8 cellular contexts compared by ENCODE assay signal in the genomic region with DNA sequence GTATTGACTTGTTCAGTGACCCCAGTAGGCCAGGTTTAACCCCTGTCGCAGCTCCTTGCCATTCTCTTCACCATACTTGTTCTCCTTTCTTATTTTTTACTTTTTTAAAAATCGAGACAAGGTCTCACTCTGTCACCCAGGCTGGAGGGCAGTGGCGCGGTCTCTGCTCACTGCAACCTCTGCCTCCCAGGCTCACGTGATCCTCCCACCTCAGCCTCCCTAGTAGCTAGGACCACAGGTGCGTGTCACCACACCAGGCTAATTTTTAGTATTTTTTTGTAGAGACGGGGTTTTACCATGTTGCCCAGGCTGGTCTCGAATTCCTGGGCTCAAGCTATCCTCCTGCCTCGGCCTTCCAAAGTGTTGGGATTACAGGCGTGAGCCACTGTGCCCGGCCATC. TPM values are rescaled to one million over a fixed set of nuclear protein-coding genes. Genes with fewer than 3 reads are reported as not detected.
DNase-seq lines count a peak whose midpoint lies in the region; ATAC-seq and TF ChIP-seq lines count a peak whose summit lies in the region.
"Not testable (repeated sequence)": the region's sequence is repeated elsewhere in the genome, so short reads cannot be mapped to it uniquely, and the experiment has no call there.

No MANE protein-coding gene starts in this region.

- not testable (repeated sequence) for TF ChIP-seq POLR2A in transverse colon (IDR thresholded peaks at IDR 0.05)

- H2BK120ac ChIP-seq in trophoblast cell (ENCODE audit: insufficient read depth, low read length, poor library complexity), result peak overlapping the region; percentile 5

- H3K9me3 ChIP-seq in Caco-2; Loucy (ENCODE audit: insufficient read depth, low read depth, low read length); lung (ENCODE audit: control insufficient read depth in 2 of 2, insufficient read depth in 1 of 2, low read length in 1 of 2); trophoblast cell (ENCODE audit: insufficient read depth, low read depth, low read length); transverse colon: not testable (repeated sequence)

- 61 to 67% methylated on average over 11 of the region's 11 CpGs for WGBS in lung, 2 donors
- WGBS in trophoblast cell (ENCODE audit: extremely low coverage, insufficient coverage, insufficient read length), result no CpG with 5 or more reads among the region's 11 CpGs
- WGBS in transverse colon (ENCODE audit: low coverage in 1 of 2), 2 donors, result 40 to 66% methylated on average over 1 to 11 of the region's 11 CpGs

- not testable (repeated sequence) for H3K18ac ChIP-seq in trophoblast cell (ENCODE audit: low read length)

- peaks cover 39% of the 10 kb centered on the region for H3K79me2 ChIP-seq in Loucy (ENCODE audit: insufficient read depth, low read length)
- H3K79me2 ChIP-seq in trophoblast cell (ENCODE audit: control insufficient read depth, insufficient read depth, low read length, poor library complexity), result not testable (repeated sequence)

- H3K23ac ChIP-seq in trophoblast cell (ENCODE audit: low read length), result not testable (repeated sequence)

- not testable (repeated sequence) for DNase-seq in Caco-2; activated CD4-positive, alpha-beta T cell treated with anti-CD3 and anti-CD28 coated beads, Interleukin-2, amount 10 ng/mL, durations not matched to agents 7 days and 5 days; MCF 10A (ENCODE audit: unreplicated experiment); fibroblast of the aortic adventitia (ENCODE audit: low read depth); lung (ENCODE audit: low spot score); trophoblast cell; transverse colon

- H2AK5ac ChIP-seq in trophoblast cell (ENCODE audit: low read length), result not testable (repeated sequence)

- H3K27me3 Mint-ChIP-seq in Caco-2 (ENCODE audit: insufficient read depth, unreplicated experiment); activated CD4-positive, alpha-beta T cell treated with anti-CD3 and anti-CD28 coated beads, Interleukin-2, amount 10 ng/mL, durations not matched to agents 7 days and 5 days; MCF 10A (ENCODE audit: insufficient read depth, unreplicated experiment): not testable (repeated sequence)

- peak overlapping the region; percentile 99 for H4K8ac ChIP-seq in trophoblast cell (ENCODE audit: low read depth, low read length)

- not testable (repeated sequence) for H2AFZ ChIP-seq in Loucy (ENCODE audit: low read length); trophoblast cell (ENCODE audit: insufficient read depth, low read length, poor library complexity)

- H3K4me3 ChIP-seq in Caco-2 (ENCODE audit: low read depth, low read length), result peak overlapping the region; percentile 75
- peak overlapping the region; percentile 99 for H3K4me3 ChIP-seq in Loucy (ENCODE audit: low read length, poor library complexity, severe bottlenecking)
- H3K4me3 ChIP-seq in fibroblast of the aortic adventitia (ENCODE audit: low read depth, low read length), result peak overlapping the region; percentile 82
- H3K4me3 ChIP-seq in lung, result peak overlapping the region; percentile 74
- H3K4me3 ChIP-seq in trophoblast cell (ENCODE audit: low read depth, low read length), result not testable (repeated sequence)
- peak overlapping the region; percentile 60 to 80 (median 72) for H3K4me3 ChIP-seq in transverse colon

- in situ Hi-C loops in transverse colon (cut with MboI; ENCODE audit: low pct_ligation_motif_present in 1 of 4, low pct_unique_long_range_greater_than_20kb in 1 of 4, low sequenced_read_pairs in 3 of 4), result not testable (repeated sequence)

- TSS peak; percentile 20 for BruUV-seq in Caco-2 (replicated peaks; lab: Mats Ljungman, UMichigan)
- BruUV-seq in MCF 10A (replicated peaks; lab: Mats Ljungman, UMichigan), result not testable (repeated sequence)

- not testable (repeated sequence) for H3K9me3 Mint-ChIP-seq in Caco-2 (ENCODE audit: unreplicated experiment); activated CD4-positive, alpha-beta T cell treated with anti-CD3 and anti-CD28 coated beads, Interleukin-2, amount 10 ng/mL, durations not matched to agents 7 days and 5 days; MCF 10A (ENCODE audit: unreplicated experiment)

- H3K36me3 ChIP-seq in Caco-2 (ENCODE audit: control insufficient read depth, insufficient read depth, low read length); Loucy (ENCODE audit: insufficient read depth, low read length); lung (ENCODE audit: control insufficient read depth in 2 of 2, insufficient read depth in 2 of 2, low read length in 2 of 2); trophoblast cell (ENCODE audit: control insufficient read depth in 1 of 2, insufficient read depth in 2 of 2, low read length in 2 of 2); transverse colon: not testable (repeated sequence)

- peak overlapping the region; percentile 81 for H3K4ac ChIP-seq in trophoblast cell (ENCODE audit: low read depth, low read length)

- H3K14ac ChIP-seq in trophoblast cell (ENCODE audit: low read length), result not testable (repeated sequence)

- H4K12ac ChIP-seq in trophoblast cell (ENCODE audit: low read depth, low read length), result peak overlapping the region; percentile 18

- H3K9me2 ChIP-seq in Loucy (replicated peaks; ENCODE audit: low read depth, low read length), result not testable (repeated sequence)

- not testable (repeated sequence) for H3K27me3 ChIP-seq in Caco-2 (replicated peaks; ENCODE audit: control insufficient read depth, insufficient read depth, low read length); Loucy (ENCODE audit: insufficient read depth, low read length, poor library complexity, severe bottlenecking); lung (ENCODE audit: control insufficient read depth, insufficient read depth); trophoblast cell (ENCODE audit: insufficient read depth, low read length); transverse colon

- CTCF ChIA-PET in Caco-2 (lab: Charles Lee); activated CD4-positive, alpha-beta T cell treated with anti-CD3 and anti-CD28 coated beads, Interleukin-2, amount 10 ng/mL, durations not matched to agents 7 days and 5 days (lab: Charles Lee): not testable (repeated sequence)
- CTCF ChIA-PET in MCF 10A (lab: Yijun Ruan, JAX), result interaction anchor here (0.6 kb wide), 1 partner anchor 9 kb away, joined by 3 read pairs; no protein-coding TSS in a partner anchor

- not testable (repeated sequence) for H2BK5ac ChIP-seq in trophoblast cell (ENCODE audit: low read depth, low read length, poor library complexity)

- H3K4me2 ChIP-seq in Loucy (ENCODE audit: low read depth, low read length, poor library complexity, severe bottlenecking) (peak overlapping the region; percentile 89), trophoblast cell (ENCODE audit: low read length) (peak overlapping the region; percentile 76)

- intact Hi-C loops in Caco-2 (cut with micrococcal nuclease; ENCODE audit: unreplicated experiment); transverse colon (cut with DNase I; ENCODE audit: low total_unique reads): not testable (repeated sequence)
- intact Hi-C loops in MCF 10A (cut with micrococcal nuclease), result loop anchor here (10.0 kb wide), 1 partner anchor 65 kb away; a partner anchor contains a TSS

- H4K20me1 ChIP-seq in Loucy (ENCODE audit: insufficient read depth, low read length, poor library complexity, severe bottlenecking), result not testable (repeated sequence)

- not testable (repeated sequence) for H3F3A ChIP-seq in Loucy (ENCODE audit: low read depth)

- H3K27ac Mint-ChIP-seq in Caco-2 (ENCODE audit: unreplicated experiment) (peak overlapping the region; percentile 96), MCF 10A (ENCODE audit: low read depth, unreplicated experiment) (peak overlapping the region; percentile 99)
- peak overlapping the region; percentile 99 for H3K27ac Mint-ChIP-seq in activated CD4-positive, alpha-beta T cell treated with anti-CD3 and anti-CD28 coated beads, Interleukin-2, amount 10 ng/mL, durations not matched to agents 7 days and 5 days

- peaks cover 21% of the 10 kb centered on the region for H3K36me3 Mint-ChIP-seq in Caco-2 (ENCODE audit: insufficient read depth, unreplicated experiment)
- H3K36me3 Mint-ChIP-seq in activated CD4-positive, alpha-beta T cell treated with anti-CD3 and anti-CD28 coated beads, Interleukin-2, amount 10 ng/mL, durations not matched to agents 7 days and 5 days (ENCODE audit: low read depth); MCF 10A (ENCODE audit: insufficient read depth, unreplicated experiment): not testable (repeated sequence)

- H2BK12ac ChIP-seq in trophoblast cell (ENCODE audit: low read length), result not testable (repeated sequence)

- ATAC-seq in lung (ENCODE audit: insufficient read depth, low FRiP score), result not testable (repeated sequence)

- not testable (repeated sequence) for TF ChIP-seq EP300 in transverse colon (IDR thresholded peaks at IDR 0.05; ENCODE audit: low read depth)

- not testable (repeated sequence) for H3K4me1 ChIP-seq in Caco-2; lung (ENCODE audit: control insufficient read depth in 2 of 2, insufficient read depth in 2 of 2, low read length in 2 of 2); trophoblast cell (ENCODE audit: control insufficient read depth in 1 of 2, insufficient read depth in 2 of 2, low read length in 2 of 2)
- peaks cover 12% of the 10 kb centered on the region for H3K4me1 ChIP-seq in Loucy (ENCODE audit: insufficient read depth, low read length, poor library complexity, severe bottlenecking)
- H3K4me1 ChIP-seq in transverse colon, result peaks cover 0 to 17% (median 12%) of the 10 kb centered on the region in 4 donors

- not testable (repeated sequence) for H3K4me1 Mint-ChIP-seq in Caco-2 (ENCODE audit: low read depth, unreplicated experiment); MCF 10A (ENCODE audit: insufficient read depth, unreplicated experiment)
- peaks cover 34% of the 10 kb centered on the region for H3K4me1 Mint-ChIP-seq in activated CD4-positive, alpha-beta T cell treated with anti-CD3 and anti-CD28 coated beads, Interleukin-2, amount 10 ng/mL, durations not matched to agents 7 days and 5 days

- not testable (repeated sequence) for H3K79me1 ChIP-seq in trophoblast cell (ENCODE audit: low read length)

- H3K4me3 Mint-ChIP-seq in Caco-2 (ENCODE audit: unreplicated experiment) (peak overlapping the region; percentile 84), MCF 10A (ENCODE audit: unreplicated experiment) (peak overlapping the region; percentile 98)
- peak overlapping the region; percentile 95 for H3K4me3 Mint-ChIP-seq in activated CD4-positive, alpha-beta T cell treated with anti-CD3 and anti-CD28 coated beads, Interleukin-2, amount 10 ng/mL, durations not matched to agents 7 days and 5 days

- POLR2A ChIA-PET in Caco-2 (lab: Charles Lee) (interaction anchor here (1.0 kb wide), 1 partner anchor 9 kb away, joined by 3 read pairs; no protein-coding TSS in a partner anchor), MCF 10A (lab: Yijun Ruan, JAX) (interaction anchor here (0.9 to 2.8 kb wide), 5 partner anchors 9 to 302 kb away, joined by 3 to 11 read pairs (median 6); a partner anchor contains a TSS)
- POLR2A ChIA-PET in activated CD4-positive, alpha-beta T cell treated with anti-CD3 and anti-CD28 coated beads, Interleukin-2, amount 10 ng/mL, durations not matched to agents 7 days and 5 days (lab: Charles Lee), result not testable (repeated sequence)

- H3K27ac ChIP-seq in lung (ENCODE audit: low read depth in 1 of 2, low read length in 1 of 2) (peak overlapping the region in 1 of 2 donors; percentile 79), transverse colon (peak overlapping the region; percentile 88 to 98 (median 92))
- not testable (repeated sequence) for H3K27ac ChIP-seq in trophoblast cell (ENCODE audit: low read depth, low read length)

- H4K91ac ChIP-seq in trophoblast cell (ENCODE audit: low read depth, low read length), result peak overlapping the region; percentile 11

- TF ChIP-seq CTCF in Caco-2 (IDR thresholded peaks at IDR 0.05; ENCODE audit: insufficient read depth in 1 of 2, low read depth in 1 of 2, low read length in 1 of 2, severe bottlenecking in 1 of 2, unreplicated experiment in 1 of 2); Loucy (conservative IDR thresholded peaks at IDR 0.05; ENCODE audit: low read length); MCF 10A (IDR thresholded peaks at IDR 0.05; ENCODE audit: unreplicated experiment); fibroblast of the aortic adventitia (IDR thresholded peaks at IDR 0.05; ENCODE audit: insufficient read depth, low read length); lung (IDR thresholded peaks at IDR 0.05; ENCODE audit: control extremely low read depth, extremely low read depth); transverse colon (IDR thresholded peaks at IDR 0.05): not testable (repeated sequence)

- peak overlapping the region; percentile 90 for H3K9ac ChIP-seq in Loucy (ENCODE audit: low read depth, low read length, poor library complexity, severe bottlenecking)
- not testable (repeated sequence) for H3K9ac ChIP-seq in trophoblast cell (ENCODE audit: low read length)

RNA-seq across cellular contexts. Expression of a gene that starts 0.7 kb away (rescaled TPM):
- 42.0 and 43.5 TPM in 2 replicates for total RNA-seq in Caco-2 (2022)
- 10 to 100 TPM; 11.1 to 15.7 TPM for total RNA-seq in activated CD4-positive, alpha-beta T cell treated with anti-CD3 and anti-CD28 coated beads, Interleukin-2, amount 10 ng/mL, durations not matched to agents 7 days and 5 days
- 44.6 and 55.4 TPM in 2 replicates for total RNA-seq in MCF 10A (2022)
- total RNA-seq in fibroblast of the aortic adventitia (ENCODE audit: low replicate concordance), result 22.1 and 31.7 TPM in 2 replicates
- 10 to 100 TPM; 44.6 to 46.3 TPM for total RNA-seq in lung
- 10 to 100 TPM; 10.3 to 17.7 TPM for polyA plus RNA-seq in lung
- 15.2 and 15.9 TPM in 2 replicates for polyA plus RNA-seq in trophoblast cell (2013)
- total RNA-seq in transverse colon, result 10 to 100 TPM; 10.8 to 33.0 (median 21.0) TPM
